ENCODE assay signal across 11 cellular contexts in genomic region chr3:37935290-37935668, GRCh38. TPM values are rescaled to one million over a fixed set of nuclear protein-coding genes. Genes with fewer than 3 reads are reported as not detected.
DNase-seq lines count a peak whose midpoint lies in the region; ATAC-seq and TF ChIP-seq lines count a peak whose summit lies in the region.
"Had no signal": no experiment of that assay in that cellular context is flagged by ENCODE, and none has a peak within 500 bp of the region (broad histone marks: within the 10 kb centered on the region; RNA-seq: fewer than 3 reads in every experiment).

No MANE protein-coding gene starts in this region.

- no peak overlapping the region for H3K4me3 ChIP-seq in adipocyte (ENCODE audit: low read length)
- H3K4me3 ChIP-seq in heart right ventricle = no peak overlapping the region
- H3K4me3 ChIP-seq in parathyroid adenoma (ENCODE audit: low read depth, low read length) = no peak overlapping the region
- H3K4me3 ChIP-seq in MM.1S (ENCODE audit: low read length) = no peak overlapping the region

- H3K4me1 ChIP-seq in adipocyte (ENCODE audit: control insufficient read depth, insufficient read depth, low read length) = peaks cover 30% of the 10 kb centered on the region
- peaks cover 23 to 69% (median 44%) of the 10 kb centered on the region in 9 donors for H3K4me1 ChIP-seq in heart right ventricle
- no peaks in the 10 kb centered on the region for H3K4me1 ChIP-seq in parathyroid adenoma
- no peaks in the 10 kb centered on the region for H3K4me1 ChIP-seq in MM.1S (ENCODE audit: low read length)

- peak; percentile 34 to 85 (median 77) for ATAC-seq in heart right ventricle

- no peaks in the 10 kb centered on the region for H3K9me2 ChIP-seq in MM.1S (replicated peaks; ENCODE audit: insufficient read depth, low read length)

- H3K27me3 ChIP-seq in adipocyte (replicated peaks; ENCODE audit: control insufficient read depth, insufficient read depth, low read length) (no peaks in the 10 kb centered on the region), heart right ventricle (no peaks in the 10 kb centered on the region), parathyroid adenoma (ENCODE audit: control insufficient read depth, insufficient read depth, low read length) (no peaks in the 10 kb centered on the region), MM.1S (replicated peaks; ENCODE audit: insufficient read depth, low read length) (no peaks in the 10 kb centered on the region)

- WGBS in heart right ventricle, 2 donors = 6 to 7% methylated on average over 1 of the region's 1 CpG

- POLR2A ChIA-PET in HEK293T (lab: Yijun Ruan, JAX) = no interaction called here

- TF ChIP-seq CTCF in heart right ventricle (IDR thresholded peaks at IDR 0.05) (no peak), parathyroid adenoma (IDR thresholded peaks at IDR 0.05) (no peak), MM.1S (IDR thresholded peaks at IDR 0.05; ENCODE audit: low read length) (no peak)

- in situ Hi-C loops in Caki2 (cut with HindIII; ENCODE audit: low pct_unique_long_range_greater_than_20kb, low sequenced_read_pairs) = no loop called here

- H4K20me1 ChIP-seq in MM.1S (ENCODE audit: insufficient read depth, low read length) = no peaks in the 10 kb centered on the region

- H3F3A ChIP-seq in MM.1S (ENCODE audit: insufficient read depth, low read length) = no peaks in the 10 kb centered on the region

- H3K9me3 ChIP-seq in adipocyte (ENCODE audit: control insufficient read depth, low read length) (no peaks in the 10 kb centered on the region), heart right ventricle (no peaks in the 10 kb centered on the region), parathyroid adenoma (ENCODE audit: control insufficient read depth, low read length) (no peaks in the 10 kb centered on the region), MM.1S (replicated peaks; ENCODE audit: insufficient read depth, low read length) (no peaks in the 10 kb centered on the region)

- H3K36me3 ChIP-seq in adipocyte (ENCODE audit: control insufficient read depth, insufficient read depth, low read length, severe bottlenecking) = no peaks in the 10 kb centered on the region
- H3K36me3 ChIP-seq in heart right ventricle = no peaks in the 10 kb centered on the region
- no peaks in the 10 kb centered on the region for H3K36me3 ChIP-seq in parathyroid adenoma (ENCODE audit: control insufficient read depth, insufficient read depth, low read length)
- H3K36me3 ChIP-seq in MM.1S (replicated peaks; ENCODE audit: insufficient read depth, low read length) = no peaks in the 10 kb centered on the region

- CTCF ChIA-PET in HEK293T (lab: Yijun Ruan, JAX) = interaction anchor here (1.0 kb wide), 1 partner anchor 33 kb away, joined by 3 read pairs; no protein-coding TSS in a partner anchor

- DNase-seq in Caki2 (ENCODE audit: low read depth) (peak; percentile 67), adipocyte (ENCODE audit: low read depth) (peak; percentile 56), heart right ventricle (no peak), HEK293T (ENCODE audit: extremely low spot score) (no peak), MM.1S (no peak), DMS153 treated with DMSO at 0.1 percent for 48 hours (lab: John Stamatoyannopoulos, UW; ENCODE audit: unreplicated experiment) (no peak)
- no peak for DNase-seq in central memory CD4-positive, alpha-beta T cell
- DNase-seq: NCI-H187; stimulated activated CD4-positive, alpha-beta T cell treated with anti-CD3 and anti-CD28 coated beads, Interleukin-4, amount 100 ng/mL, for 1 hour had no signal

- intact Hi-C loops in heart right ventricle (cut with DNase I) = no loop called here

- no peak overlapping the region for H3K9ac ChIP-seq in adipocyte (ENCODE audit: low read length)
- H3K9ac ChIP-seq in parathyroid adenoma = no peak overlapping the region
- no peak overlapping the region for H3K9ac ChIP-seq in MM.1S (ENCODE audit: low read length)

- H3K27ac ChIP-seq in heart right ventricle (peak overlapping the region in 9 of 10 donors; percentile 7 to 81 (median 68)), parathyroid adenoma (peak overlapping the region; percentile 26), MM.1S (ENCODE audit: low read length) (no peak overlapping the region)
- H3K27ac ChIP-seq: C4-2B had no signal

- H2AFZ ChIP-seq in parathyroid adenoma (no peak overlapping the region), MM.1S (ENCODE audit: low read length) (no peak overlapping the region)

- H3K79me2 ChIP-seq in parathyroid adenoma (peaks cover 28% of the 10 kb centered on the region), MM.1S (ENCODE audit: low read length) (no peaks in the 10 kb centered on the region)

- H3K4me2 ChIP-seq in parathyroid adenoma (ENCODE audit: low read length) = no peak overlapping the region
- no peak overlapping the region for H3K4me2 ChIP-seq in MM.1S (ENCODE audit: low read depth, low read length)

TF ChIP-seq in HEK293T, 16 proteins besides CTCF, POLR2A, EP300 and RAD21:
- TF ChIP-seq FOXM1 (IDR thresholded peaks at IDR 0.05; ENCODE audit: borderline replicate concordance) (no peak), TARDBP (IDR thresholded peaks at IDR 0.05) (no peak), ELF4 (IDR thresholded peaks at IDR 0.05) (no peak), L3MBTL2 (conservative IDR thresholded peaks at IDR 0.05) (no peak)
TF ChIP-seq in HEK293T: peak in this region for 0.

RNA-seq across cellular contexts. Expression of gene VILL, which starts 55.3 kb away (rescaled TPM):
- 0.84 and 1.2 TPM in 2 replicates for total RNA-seq in Caki2 (2014; rRNA removed; shearing (Covaris generic); ENCODE audit: low replicate concordance)
- 1 to 10 TPM; 1.2 to 3.7 (median 2.1) TPM for total RNA-seq in heart right ventricle
- polyA plus RNA-seq in heart right ventricle = 1 to 10 TPM; 4.8 to 6.4 TPM

Comparison
In these comparisons a context has a peak if more than half of its experiments do, and no peak if none do; other contexts are left out.
1. DNase-seq: peak in Caki2 (single experiment) and adipocyte (single experiment); none in heart right ventricle (0 of 2), central memory CD4-positive, alpha-beta T cell (single experiment), HEK293T (single experiment), MM.1S (single experiment) and DMS153 treated with DMSO at 0.1 percent for 48 hours (single experiment).